In the genomic region with DNA sequence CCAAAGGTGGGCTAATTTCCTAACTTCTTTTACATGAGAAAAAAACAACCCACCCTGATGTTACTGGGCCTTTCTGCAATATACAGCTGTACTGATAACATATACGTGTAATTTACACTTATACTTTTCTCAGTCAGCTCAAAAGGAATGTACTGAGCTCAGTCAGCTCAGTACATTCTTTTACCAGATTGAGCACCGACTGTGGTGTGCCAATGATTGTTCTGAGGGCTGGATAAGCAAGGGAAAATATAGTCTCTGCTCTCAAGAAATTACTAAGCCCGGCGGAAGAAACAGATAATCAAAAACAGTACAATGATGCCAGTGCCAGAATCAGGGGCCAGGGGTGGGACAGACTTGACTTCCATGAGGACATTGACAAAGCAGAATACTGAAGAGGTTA, we compare ENCODE assay signal across 27 cellular contexts. TPM values are rescaled to one million over a fixed set of nuclear protein-coding genes. Genes with fewer than 3 reads are reported as not detected.
A peak's percentile ranks its signal among the peaks of the same experiment; 100 is the strongest.
DNase-seq lines count a peak whose midpoint lies in the region; ATAC-seq and TF ChIP-seq lines count a peak whose summit lies in the region.
"Had no signal": no experiment of that assay in that cellular context is flagged by ENCODE, and none has a peak within 500 bp of the region (broad histone marks: within the 10 kb centered on the region; RNA-seq: fewer than 3 reads in every experiment).

No MANE protein-coding gene starts in this region.

- H3K9me3 ChIP-seq in left ventricle myocardium inferior (replicated peaks) (no peaks in the 10 kb centered on the region), right atrium auricular region (no peaks in the 10 kb centered on the region), aorta (ENCODE audit: control insufficient read depth, low read length) (no peaks in the 10 kb centered on the region)
- H3K9me3 ChIP-seq: A549, vagina had no signal

- 5 to 9% methylated on average over 4 of the region's 4 CpGs for WGBS in aorta, 2 donors

- ATAC-seq in aorta (ENCODE audit: low FRiP score) (no peak), GM21723 (IDR thresholded peaks at IDR 0.05; ENCODE audit: unreplicated experiment) (no peak), GM19397 (IDR thresholded peaks at IDR 0.05; ENCODE audit: unreplicated experiment) (no peak)
- ATAC-seq: A549; effector memory CD8-positive, alpha-beta T cell; GM12878 had no signal

- H3K4me1 ChIP-seq in left ventricle myocardium inferior (peaks cover 10% of the 10 kb centered on the region), right atrium auricular region (no peaks in the 10 kb centered on the region), aorta (ENCODE audit: control insufficient read depth in 1 of 2, insufficient read depth in 2 of 2, low read length in 2 of 2) (peaks cover 6% of the 10 kb centered on the region in 2 donors)
- H3K4me1 ChIP-seq: parathyroid adenoma, vagina had no signal

- H3K36me3 ChIP-seq in left ventricle myocardium inferior (peaks cover 4% of the 10 kb centered on the region), right atrium auricular region (no peaks in the 10 kb centered on the region), aorta (ENCODE audit: control insufficient read depth in 1 of 2, insufficient read depth in 2 of 2, low read length in 1 of 2) (no peaks in the 10 kb centered on the region)
- H3K36me3 ChIP-seq: vagina had no signal

- H3K27ac ChIP-seq in left ventricle myocardium inferior (replicated peaks) (peak overlapping the region; percentile 28), right atrium auricular region (no peak overlapping the region), aorta (ENCODE audit: low read depth in 1 of 2, low read length in 2 of 2) (peak overlapping the region; percentile 90 to 96)
- H3K27ac ChIP-seq: A549, parathyroid adenoma, vagina had no signal

- TF ChIP-seq CTCF in left ventricle myocardium inferior (IDR thresholded peaks at IDR 0.05; ENCODE audit: borderline replicate concordance) (no peak), right atrium auricular region (IDR thresholded peaks at IDR 0.05) (no peak), cardiac fibroblast (IDR thresholded peaks at IDR 0.05; ENCODE audit: low read depth, low read length) (no peak)

- intact Hi-C loops in left ventricle myocardium inferior (cut with micrococcal nuclease) (no loop called here), aorta (cut with DNase I) (no loop called here)

- no peak for DNase-seq in left ventricle myocardium inferior
- DNase-seq in right atrium auricular region (ENCODE audit: low spot score): no peak
- peak; percentile 53 to 74 for DNase-seq in cardiac fibroblast (ENCODE audit: low read depth in 2 of 2)
- peak; percentile 53 for DNase-seq in iris pigment epithelial cell (ENCODE audit: low read depth)
- no peak for DNase-seq in aorta
- DNase-seq in MV-4-11 (lab: John Stamatoyannopoulos, UW): no peak
- DNase-seq: activated CD4-positive, alpha-beta memory T cell treated with anti-CD3 and anti-CD28 coated beads for 36 hours; activated CD4-positive, CD25-positive, alpha-beta regulatory T cell treated with anti-CD3 and anti-CD28 coated beads, Interleukin-2, amount 50 U/mL, for 72 hours; activated naive CD4-positive, alpha-beta T cell treated with anti-CD3 and anti-CD28 coated beads, Interleukin-2, amount 50 U/mL, for 16 hours; amygdala; cortex of kidney; effector memory CD8-positive, alpha-beta T cell; KBM-7; NCI-H1105 treated with DMSO at 0.1 percent for 48 hours; NCI-H1930; NCI-H524 treated with DMSO at 0.1 percent for 48 hours; NK-92 treated with Interleukin-12 subunit alpha and Interleukin-12 subunit beta, amount 100 ng/mL, for 24 hours; retina; SIG-M5; stimulated activated CD4-positive, alpha-beta T cell treated with anti-CD3 and anti-CD28 coated beads, Interleukin-2, amount 100 ng/mL, for 24 hours; stimulated activated CD8-positive, alpha-beta memory T cell treated with anti-CD3 and anti-CD28 coated beads, Interleukin-4, amount 100 ng/mL, for 48 hours had no signal

- H3K4me3 ChIP-seq in left ventricle myocardium inferior: no peak overlapping the region
- no peak overlapping the region for H3K4me3 ChIP-seq in right atrium auricular region
- H3K4me3 ChIP-seq in cardiac fibroblast (replicated peaks in 1 of 2; ENCODE audit: low read depth in 2 of 2, low read length in 2 of 2): no peak overlapping the region
- H3K4me3 ChIP-seq in aorta (ENCODE audit: low read length in 2 of 2): no peak overlapping the region
- H3K4me3 ChIP-seq: A549, GM12878, vagina had no signal

- H3K27me3 ChIP-seq in left ventricle myocardium inferior (ENCODE audit: low read depth) (no peaks in the 10 kb centered on the region), right atrium auricular region (no peaks in the 10 kb centered on the region), aorta (ENCODE audit: control insufficient read depth in 1 of 2, insufficient read depth in 2 of 2, low read length in 1 of 2) (no peaks in the 10 kb centered on the region)
- H3K27me3 ChIP-seq: vagina had no signal

RNA-seq across cellular contexts. Expression of gene BLOC1S5, which starts 10.0 kb away (rescaled TPM):
- total RNA-seq in left ventricle myocardium inferior (8.5 TPM), right atrium auricular region (1 to 10 TPM; 7.3 to 7.8 TPM), aorta (10 to 100 TPM; 11.6 to 24.0 TPM)
- 1 to 10 TPM; 7.6 to 7.8 TPM for polyA plus RNA-seq in aorta

RNA-seq across cellular contexts. Expression of gene EEF1E1, which starts 28.1 kb away (rescaled TPM):
- total RNA-seq in left ventricle myocardium inferior (15.5 TPM), right atrium auricular region (10 to 100 TPM; 12.6 to 20.6 TPM), aorta (10 to 100 TPM; 17.1 to 17.9 TPM)
- polyA plus RNA-seq in aorta: 10 to 100 TPM; 23.2 to 39.3 TPM

Comparison
In these comparisons a context has a peak if more than half of its experiments do, and no peak if none do; other contexts are left out.
1. H3K27ac ChIP-seq: peak in left ventricle myocardium inferior (single experiment) and aorta (2 of 2); none in right atrium auricular region (0 of 2).
2. DNase-seq: peak in cardiac fibroblast (2 of 2) and iris pigment epithelial cell (single experiment); none in left ventricle myocardium inferior (single experiment), right atrium auricular region (single experiment), aorta (0 of 2) and MV-4-11 (single experiment).